ENCODE assay signal across 9 cellular contexts in the genomic region with DNA sequence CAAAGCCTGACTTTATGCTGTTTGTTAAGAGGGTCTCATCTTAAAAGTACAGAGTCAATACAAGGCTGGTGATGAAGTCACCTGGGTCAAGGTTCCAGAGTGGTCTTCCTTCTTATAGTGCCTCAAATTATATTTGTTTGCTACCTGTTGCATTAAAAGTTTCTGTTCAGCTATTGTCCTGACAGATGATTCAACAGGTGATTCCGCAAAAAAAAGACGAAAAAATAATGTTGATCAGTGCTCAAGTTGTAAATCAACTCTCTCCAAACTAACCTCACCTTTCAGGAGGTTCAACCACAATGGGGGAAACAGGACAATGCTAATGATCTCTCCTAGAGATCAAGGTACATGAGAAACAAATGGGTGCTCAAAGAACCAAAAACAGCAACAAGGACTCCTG.
"Had no signal": no experiment of that assay in that cellular context is flagged by ENCODE, and none has a peak within 500 bp of the region (broad histone marks: within the 10 kb centered on the region; RNA-seq: fewer than 3 reads in every experiment).

No MANE protein-coding gene starts in this region.

- H2AFZ ChIP-seq: GM23248 had no signal

- H3K27ac ChIP-seq: GM23248, KMS-11 had no signal

- H3K4me3 Mint-ChIP-seq: H9, HFFc6, IgD-negative memory B cell had no signal

- H3K4me2 ChIP-seq: KMS-11 had no signal

- H3K4me1 Mint-ChIP-seq: H9 had no signal

- H3K27ac Mint-ChIP-seq: H9, HFFc6, IgD-negative memory B cell had no signal

- DNase-seq: GM23248, GOT3, H9, HCEC 1CT, HFFc6, Karpas-422, KBM-7 had no signal

- H3K4me3 ChIP-seq: GM23248 had no signal
